Comparison of ENCODE assay signal across 10 cellular contexts in the genomic region with DNA sequence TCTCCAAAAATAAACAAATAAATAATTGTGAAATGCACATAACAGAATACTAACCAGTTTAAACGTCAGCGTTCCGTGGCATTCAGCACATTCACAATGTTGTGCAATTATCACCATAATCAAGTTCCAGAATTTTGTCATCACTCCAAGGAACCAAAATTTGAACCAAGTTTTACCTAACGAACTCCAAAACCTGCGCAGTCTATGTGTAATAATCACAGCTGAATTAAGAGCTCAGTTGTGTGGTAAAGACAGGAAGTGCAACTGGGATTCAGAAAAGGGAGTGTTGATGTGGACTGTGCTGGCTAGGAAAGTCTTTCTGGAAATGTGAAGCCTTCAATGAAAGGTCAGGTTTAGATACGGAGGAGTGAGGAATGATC. TPM values are rescaled to one million over a fixed set of nuclear protein-coding genes. Genes with fewer than 3 reads are reported as not detected.
DNase-seq lines count a peak whose midpoint lies in the region; ATAC-seq, FAIRE-seq and TF ChIP-seq lines count a peak whose summit lies in the region.
"Had no signal": no experiment of that assay in that cellular context is flagged by ENCODE, and none has a peak within 500 bp of the region (broad histone marks: within the 10 kb centered on the region; RNA-seq: fewer than 3 reads in every experiment).

No MANE protein-coding gene starts in this region.

- H3K27ac ChIP-seq in liver (ENCODE audit: low read depth in 1 of 2, low read length in 2 of 2) (no peak overlapping the region), foreskin keratinocyte (no peak overlapping the region)

- no peak for TF ChIP-seq POLR2A in GM12891 (IDR thresholded peaks at IDR 0.05; ENCODE audit: low read depth, low read length)

- peaks cover 0 to 6% (median under 1%) of the 10 kb centered on the region in 4 donors for H3K27me3 ChIP-seq in liver (ENCODE audit: control insufficient read depth in 4 of 4, insufficient read depth in 4 of 4, low read length in 3 of 4)
- no peaks in the 10 kb centered on the region for H3K27me3 ChIP-seq in foreskin keratinocyte
- H3K27me3 ChIP-seq: ovary had no signal

- no peak for TF ChIP-seq RAD21 in liver (IDR thresholded peaks at IDR 0.05)

- H3K27ac Mint-ChIP-seq in T-helper 17 cell = peak overlapping the region; percentile 72

- 50% methylated on average over 6 of the region's 6 CpGs for WGBS in liver

- H3K4me1 Mint-ChIP-seq in T-helper 17 cell = peaks cover 30% of the 10 kb centered on the region

- ATAC-seq in T-helper 17 cell (no peak), HG03135 (IDR thresholded peaks at IDR 0.05; ENCODE audit: unreplicated experiment) (no peak), foreskin keratinocyte (no peak), HG02870 (IDR thresholded peaks at IDR 0.05; ENCODE audit: unreplicated experiment) (no peak)

- H3K36me3 ChIP-seq in liver (ENCODE audit: control insufficient read depth in 4 of 4, insufficient read depth in 3 of 4, low read depth in 1 of 4, low read length in 3 of 4) = no peaks in the 10 kb centered on the region
- H3K36me3 ChIP-seq: ovary had no signal

- peak; percentile 58 for FAIRE-seq in GM12891 (lab: Jason Lieb, UNC)

- H3K9me3 ChIP-seq in T-helper 17 cell (ENCODE audit: control insufficient read depth, low read length, poor library complexity, severe bottlenecking) (no peaks in the 10 kb centered on the region), liver (ENCODE audit: control insufficient read depth in 4 of 4, low read length in 3 of 4) (no peaks in the 10 kb centered on the region)
- H3K9me3 ChIP-seq: ovary had no signal

- H3K4me3 Mint-ChIP-seq in T-helper 17 cell = no peak overlapping the region

- TF ChIP-seq CTCF in AG10803 (conservative IDR thresholded peaks at IDR 0.05; ENCODE audit: low read length) (0 out of 2 replicates have a peak, but pooled peaks have one; percentile 20), liver (IDR thresholded peaks at IDR 0.05; ENCODE audit: low read depth, low read length, missing input control) (peak; percentile 19), foreskin keratinocyte (conservative IDR thresholded peaks at IDR 0.05) (no peak)

- H3K4me3 ChIP-seq in AG10803 (ENCODE audit: low read length) = no peak overlapping the region
- H3K4me3 ChIP-seq in liver (ENCODE audit: low read depth in 1 of 3, low read length in 3 of 3) = no peak overlapping the region
- H3K4me3 ChIP-seq: ovary had no signal

- H3K36me3 Mint-ChIP-seq in T-helper 17 cell (ENCODE audit: low read depth) = peaks cover 3% of the 10 kb centered on the region

- H3K27me3 Mint-ChIP-seq in T-helper 17 cell = peaks cover 5% of the 10 kb centered on the region

- H3K4me1 ChIP-seq in liver (ENCODE audit: control insufficient read depth in 4 of 4, insufficient read depth in 4 of 4, low read length in 3 of 4) (peaks cover 4 to 22% (median 12%) of the 10 kb centered on the region in 4 donors), foreskin keratinocyte (no peaks in the 10 kb centered on the region)

- H3K9ac ChIP-seq in liver (ENCODE audit: low read depth in 1 of 2, low read length in 2 of 2) = no peak overlapping the region

- DNase-seq in AG10803 (ENCODE audit: low read depth) (no peak), GM12891 (ENCODE audit: insufficient read length, low spot score) (no peak), T-helper 17 cell (no peak), retina (no peak), foreskin keratinocyte (no peak)
- DNase-seq: activated CD4-positive, alpha-beta T cell treated with anti-CD3 and anti-CD28 coated beads for 4 hours had no signal

TF ChIP-seq in GM12891, 5 proteins besides CTCF, POLR2A, EP300 and RAD21:
- TF ChIP-seq TAF1 (IDR thresholded peaks at IDR 0.05; ENCODE audit: low read depth, low read length) (no peak), POLR2AphosphoS5 (IDR thresholded peaks at IDR 0.05; ENCODE audit: low read depth, low read length) (no peak), PAX5 (IDR thresholded peaks at IDR 0.05; ENCODE audit: insufficient read depth, low read length, severe bottlenecking) (no peak), POU2F2 (IDR thresholded peaks at IDR 0.05; ENCODE audit: low read depth, low read length) (no peak), SPI1 (IDR thresholded peaks at IDR 0.05; ENCODE audit: low read depth, low read length) (no peak)

TF ChIP-seq in liver, 16 proteins besides CTCF, POLR2A, EP300 and RAD21:
- TF ChIP-seq YY1 (IDR thresholded peaks at IDR 0.05) (no peak), SP1 (IDR thresholded peaks at IDR 0.05) (no peak), JUND (IDR thresholded peaks at IDR 0.05) (no peak), EGR1 (IDR thresholded peaks at IDR 0.05; ENCODE audit: low read depth in 2 of 2) (no peak), TAF1 (conservative IDR thresholded peaks at IDR 0.05) (no peak), FOXA2 (IDR thresholded peaks at IDR 0.05) (no peak), HNF4G (IDR thresholded peaks at IDR 0.05) (no peak)
- TF ChIP-seq, protein P1, sequence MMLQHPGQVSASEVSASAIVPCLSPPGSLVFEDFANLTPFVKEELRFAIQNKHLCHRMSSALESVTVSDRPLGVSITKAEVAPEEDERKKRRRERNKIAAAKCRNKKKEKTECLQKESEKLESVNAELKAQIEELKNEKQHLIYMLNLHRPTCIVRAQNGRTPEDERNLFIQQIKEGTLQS (IDR thresholded peaks at IDR 0.05) = no peak
- TF ChIP-seq, protein P2, sequence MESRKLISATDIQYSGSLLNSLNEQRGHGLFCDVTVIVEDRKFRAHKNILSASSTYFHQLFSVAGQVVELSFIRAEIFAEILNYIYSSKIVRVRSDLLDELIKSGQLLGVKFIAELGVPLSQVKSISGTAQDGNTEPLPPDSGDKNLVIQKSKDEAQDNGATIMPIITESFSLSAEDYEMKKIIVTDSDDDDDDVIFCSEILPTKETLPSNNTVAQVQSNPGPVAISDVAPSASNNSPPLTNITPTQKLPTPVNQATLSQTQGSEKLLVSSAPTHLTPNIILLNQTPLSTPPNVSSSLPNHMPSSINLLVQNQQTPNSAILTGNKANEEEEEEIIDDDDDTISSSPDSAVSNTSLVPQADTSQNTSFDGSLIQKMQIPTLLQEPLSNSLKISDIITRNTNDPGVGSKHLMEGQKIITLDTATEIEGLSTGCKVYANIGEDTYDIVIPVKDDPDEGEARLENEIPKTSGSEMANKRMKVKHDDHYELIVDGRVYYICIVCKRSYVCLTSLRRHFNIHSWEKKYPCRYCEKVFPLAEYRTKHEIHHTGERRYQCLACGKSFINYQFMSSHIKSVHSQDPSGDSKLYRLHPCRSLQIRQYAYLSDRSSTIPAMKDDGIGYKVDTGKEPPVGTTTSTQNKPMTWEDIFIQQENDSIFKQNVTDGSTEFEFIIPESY (IDR thresholded peaks at IDR 0.05) = no peak

RNA-seq across cellular contexts. Expression of a gene that starts 5.4 kb away (rescaled TPM):
- polyA plus RNA-seq in GM12891 (2012; ENCODE audit: low read depth, missing spikeins) = 0.39 TPM
- total RNA-seq in T-helper 17 cell (10 to 100 TPM; 25.6 to 54.0 TPM), liver (10 to 100 TPM in 1 of 2 donors, 1 to 10 TPM in 1; 8.4 to 49.6 TPM), foreskin keratinocyte (25.5 and 34.0 TPM in 2 replicates)
- polyA plus RNA-seq in liver (10 to 100 TPM in 1 of 2 donors, 1 to 10 TPM in 1; 2.2 to 10.3 TPM), foreskin keratinocyte (12.5 and 20.2 TPM in 2 replicates)

RNA-seq across cellular contexts. Expression of a gene that starts 12.0 kb away (rescaled TPM):
- polyA plus RNA-seq in GM12891 (2012; ENCODE audit: low read depth, missing spikeins) = 14.5 TPM
- total RNA-seq in T-helper 17 cell (10 to 100 TPM; 15.3 to 19.0 TPM), liver (1 to 10 TPM; 6.3 to 9.2 TPM), foreskin keratinocyte (30.1 and 35.2 TPM in 2 replicates)
- polyA plus RNA-seq in liver (10 to 100 TPM; 13.0 to 19.1 TPM), foreskin keratinocyte (41.0 and 49.9 TPM in 2 replicates)

RNA-seq across cellular contexts. Expression of a gene that starts 18.3 kb away (rescaled TPM):
- polyA plus RNA-seq in GM12891 (2012; ENCODE audit: low read depth, missing spikeins) = not detected
- total RNA-seq in T-helper 17 cell = not detected
- total RNA-seq in liver = 1 to 10 TPM; 2.2 to 4.4 TPM
- polyA plus RNA-seq in liver = 1 to 10 TPM; 1.9 to 6.4 TPM
- not detected in 2 replicates for total RNA-seq in foreskin keratinocyte
- polyA plus RNA-seq in foreskin keratinocyte = 0.03 and 0.07 TPM in 2 replicates

RNA-seq across cellular contexts. Expression of a gene that starts 24.2 kb away (rescaled TPM):
- not detected for polyA plus RNA-seq in GM12891 (2012; ENCODE audit: low read depth, missing spikeins)
- total RNA-seq in T-helper 17 cell (not detected), liver (not detected), foreskin keratinocyte (not detected in 2 replicates)
- polyA plus RNA-seq in liver (not detected), foreskin keratinocyte (not detected in 2 replicates)
- polyA plus RNA-seq: ovary had no signal

RNA-seq across cellular contexts. Expression of a gene that starts 59.1 kb away (rescaled TPM):
- polyA plus RNA-seq in GM12891 (2012; ENCODE audit: low read depth, missing spikeins) = 0.04 TPM
- 1 to 10 TPM; 1.7 to 5.2 TPM for total RNA-seq in T-helper 17 cell
- total RNA-seq in liver = 1 to 10 TPM in 1 of 2 donors, under 1 TPM in 1; 0.65 to 4.4 TPM
- polyA plus RNA-seq in liver = 1 to 10 TPM; 2.0 to 2.2 TPM
- total RNA-seq in foreskin keratinocyte = 0.27 and 0.42 TPM in 2 replicates
- 0.26 and 0.45 TPM in 2 replicates for polyA plus RNA-seq in foreskin keratinocyte
